19 cellular contexts compared by ENCODE assay signal in genomic region chr3:156218353-156218744, GRCh38.
DNase-seq lines count a peak whose midpoint lies in the region; ATAC-seq and TF ChIP-seq lines count a peak whose summit lies in the region.
"Had no signal": no experiment of that assay in that cellular context is flagged by ENCODE, and none has a peak within 500 bp of the region (broad histone marks: within the 10 kb centered on the region; RNA-seq: fewer than 3 reads in every experiment).

No MANE protein-coding gene starts in this region.

- in situ Hi-C loops in astrocyte of the spinal cord (cut with HindIII; ENCODE audit: low sequenced_read_pairs) = no loop called here

- no peak overlapping the region for H3K4me3 ChIP-seq in astrocyte of the spinal cord (ENCODE audit: low read depth, low read length)
- H3K4me3 ChIP-seq: MG63, SK-N-MC, suprapubic skin had no signal

- H3K9me3 Mint-ChIP-seq in neural crest cell = peaks cover 7% of the 10 kb centered on the region
- H3K9me3 Mint-ChIP-seq: activated naive CD4-positive, alpha-beta T cell treated with anti-CD3 and anti-CD28 coated beads, Interleukin-2, amount 50 U/mL, for 72 hours had no signal

- ATAC-seq in HG03460 (IDR thresholded peaks at IDR 0.05; ENCODE audit: unreplicated experiment) = no peak
- ATAC-seq: activated naive CD4-positive, alpha-beta T cell treated with anti-CD3 and anti-CD28 coated beads, Interleukin-2, amount 50 U/mL, for 72 hours had no signal

- H3K27me3 Mint-ChIP-seq in neural crest cell (ENCODE audit: low read depth) = no peaks in the 10 kb centered on the region

- DNase-seq in ELF-1 (ENCODE audit: low read depth, low spot score) = peak; percentile 61
- peak; percentile 92 for DNase-seq in NCI-H2029 treated with DMSO at 0.1 percent for 48 hours (lab: John Stamatoyannopoulos, UW)
- DNase-seq in astrocyte of the spinal cord (ENCODE audit: low read depth, low spot score) = peak; percentile 53
- no peak for DNase-seq in neural crest cell (ENCODE audit: low read depth, low spot score)
- DNase-seq in cortex of kidney (lab: John Stamatoyannopoulos, UW) = no peak
- no peak for DNase-seq in hypothalamus (lab: John Stamatoyannopoulos, UW)
- DNase-seq in medulla oblongata (ENCODE audit: extremely low spot score) = no peak
- DNase-seq: central memory CD4-positive, alpha-beta T cell; erythroblast; H9; MG63; NK-92 treated with Interleukin-12 subunit alpha and Interleukin-12 subunit beta, amount 100 ng/mL, for 24 hours; nucleus accumbens; stimulated activated CD4-positive, alpha-beta T cell treated with anti-CD3 and anti-CD28 coated beads, Interleukin-12 subunit alpha, Interleukin-12 subunit beta, amount 100 ng/mL, for 4 hours had no signal

- H3K4me3 Mint-ChIP-seq in neural crest cell = no peak overlapping the region
- H3K4me3 Mint-ChIP-seq: CD14-positive monocyte, H9 had no signal

- no peaks in the 10 kb centered on the region for H3K4me1 Mint-ChIP-seq in neural crest cell
- H3K4me1 Mint-ChIP-seq: CD14-positive monocyte had no signal

- H3K36me3 Mint-ChIP-seq in neural crest cell (ENCODE audit: low read depth) = no peaks in the 10 kb centered on the region
- H3K36me3 Mint-ChIP-seq: CD14-positive monocyte had no signal

- H3K27ac Mint-ChIP-seq in neural crest cell (ENCODE audit: unreplicated experiment) = peak overlapping the region; percentile 72
- H3K27ac Mint-ChIP-seq: activated naive CD4-positive, alpha-beta T cell treated with anti-CD3 and anti-CD28 coated beads, Interleukin-2, amount 50 U/mL, for 72 hours; CD14-positive monocyte had no signal

- TF ChIP-seq CTCF in astrocyte of the spinal cord (IDR thresholded peaks at IDR 0.05; ENCODE audit: low read depth, low read length) (no peak), neural crest cell (conservative IDR thresholded peaks at IDR 0.05) (no peak)

Comparison
In these comparisons a context has a peak if more than half of its experiments do, and no peak if none do; other contexts are left out.
1. DNase-seq: peak in ELF-1 (single experiment), NCI-H2029 treated with DMSO at 0.1 percent for 48 hours (single experiment) and astrocyte of the spinal cord (single experiment); none in neural crest cell (single experiment), cortex of kidney (single experiment), hypothalamus (0 of 51) and medulla oblongata (single experiment).